ENCODE assay signal across 1 cellular context in the genomic region with DNA sequence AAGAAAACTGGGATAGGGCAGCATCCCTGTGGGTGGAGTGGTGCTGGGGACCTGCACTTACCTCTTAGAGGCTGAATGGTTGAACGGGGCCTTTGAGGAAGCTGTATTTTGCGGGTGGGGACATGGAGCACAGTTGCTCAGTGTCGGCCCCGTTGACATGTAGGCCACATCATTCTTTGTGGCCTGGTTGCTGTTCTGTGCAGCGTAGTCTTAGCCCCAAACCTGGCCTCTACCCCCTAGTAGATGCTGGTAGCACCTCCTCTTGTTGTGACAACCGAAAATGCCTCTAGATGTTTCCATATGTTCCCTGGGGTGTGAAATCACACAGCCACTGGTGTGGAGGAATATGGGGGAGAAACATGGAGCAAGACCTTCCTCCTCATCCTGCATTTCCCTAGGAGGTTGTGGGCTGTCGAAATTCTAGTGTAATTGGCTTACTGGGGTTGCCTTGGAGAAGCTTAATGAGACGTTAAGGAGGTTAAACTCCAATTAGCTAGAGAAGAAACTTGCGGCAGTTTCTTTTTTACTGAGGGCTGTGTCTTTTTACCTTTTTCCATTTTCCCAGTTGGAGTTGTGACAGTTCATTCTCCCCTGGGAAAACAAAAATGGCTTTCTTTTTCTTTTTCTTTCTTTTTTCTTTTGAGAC.
TF ChIP-seq lines count a peak whose summit lies in the region.

No MANE protein-coding gene starts in this region.

TF ChIP-seq in H1, 55 proteins besides CTCF, POLR2A, EP300 and RAD21:
- TF ChIP-seq KDM5A (IDR thresholded peaks at IDR 0.05; ENCODE audit: low read length) (no peak), EGR1 (IDR thresholded peaks at IDR 0.05; ENCODE audit: borderline replicate concordance, low read depth, low read length) (no peak), ZNF274 (IDR thresholded peaks at IDR 0.05; ENCODE audit: borderline replicate concordance, extremely low read depth, low read length) (no peak), BRCA1 (IDR thresholded peaks at IDR 0.05; ENCODE audit: low read depth, low read length) (no peak), PHF8 (conservative IDR thresholded peaks at IDR 0.05; ENCODE audit: low read depth, low read length) (no peak), SIRT6 (IDR thresholded peaks at IDR 0.05; ENCODE audit: low read length) (no peak), HDAC6 (IDR thresholded peaks at IDR 0.05; ENCODE audit: low read depth, low read length) (no peak), KDM4A (IDR thresholded peaks at IDR 0.05; ENCODE audit: low read depth, low read length, severe bottlenecking) (no peak), CTBP2 (IDR thresholded peaks at IDR 0.05; ENCODE audit: borderline replicate concordance, insufficient read depth, insufficient read length, low read length) (no peak), RFX5 (IDR thresholded peaks at IDR 0.05; ENCODE audit: borderline replicate concordance, low read depth, low read length) (no peak), CREB1 (IDR thresholded peaks at IDR 0.05) (no peak), CHD1 (IDR thresholded peaks at IDR 0.05; ENCODE audit: low read depth, low read length) (no peak), YY1 (IDR thresholded peaks at IDR 0.05; ENCODE audit: low read depth, low read length) (no peak), SP2 (IDR thresholded peaks at IDR 0.05; ENCODE audit: low read length) (no peak), POLR2AphosphoS5 (IDR thresholded peaks at IDR 0.05; ENCODE audit: low read depth, low read length) (no peak), CEBPB (IDR thresholded peaks at IDR 0.05; ENCODE audit: low read depth, low read length) (no peak), SP4 (IDR thresholded peaks at IDR 0.05; ENCODE audit: low read length) (no peak)
- TF ChIP-seq, protein P1, sequence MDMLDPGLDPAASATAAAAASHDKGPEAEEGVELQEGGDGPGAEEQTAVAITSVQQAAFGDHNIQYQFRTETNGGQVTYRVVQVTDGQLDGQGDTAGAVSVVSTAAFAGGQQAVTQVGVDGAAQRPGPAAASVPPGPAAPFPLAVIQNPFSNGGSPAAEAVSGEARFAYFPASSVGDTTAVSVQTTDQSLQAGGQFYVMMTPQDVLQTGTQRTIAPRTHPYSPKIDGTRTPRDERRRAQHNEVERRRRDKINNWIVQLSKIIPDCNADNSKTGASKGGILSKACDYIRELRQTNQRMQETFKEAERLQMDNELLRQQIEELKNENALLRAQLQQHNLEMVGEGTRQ (IDR thresholded peaks at IDR 0.05; ENCODE audit: low read length) = no peak
- TF ChIP-seq, protein P2, sequence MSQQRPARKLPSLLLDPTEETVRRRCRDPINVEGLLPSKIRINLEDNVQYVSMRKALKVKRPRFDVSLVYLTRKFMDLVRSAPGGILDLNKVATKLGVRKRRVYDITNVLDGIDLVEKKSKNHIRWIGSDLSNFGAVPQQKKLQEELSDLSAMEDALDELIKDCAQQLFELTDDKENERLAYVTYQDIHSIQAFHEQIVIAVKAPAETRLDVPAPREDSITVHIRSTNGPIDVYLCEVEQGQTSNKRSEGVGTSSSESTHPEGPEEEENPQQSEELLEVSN (IDR thresholded peaks at IDR 0.05) = no peak
- TF ChIP-seq, protein P3, sequence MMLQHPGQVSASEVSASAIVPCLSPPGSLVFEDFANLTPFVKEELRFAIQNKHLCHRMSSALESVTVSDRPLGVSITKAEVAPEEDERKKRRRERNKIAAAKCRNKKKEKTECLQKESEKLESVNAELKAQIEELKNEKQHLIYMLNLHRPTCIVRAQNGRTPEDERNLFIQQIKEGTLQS (IDR thresholded peaks at IDR 0.05; ENCODE audit: insufficient read depth, low read depth, low read length) = no peak
